In genomic region chr4:185201983-185202962, GRCh38 we compare ENCODE assay signal across 1 cellular context.
TF ChIP-seq lines count a peak whose summit lies in the region.

No MANE protein-coding gene starts in this region.

TF ChIP-seq in HepG2, 621 proteins besides CTCF, POLR2A, EP300 and RAD21 (continued from another document and continues in another):
- TF ChIP-seq TCF12 (IDR thresholded peaks at IDR 0.05) (no peak), TCF12 (CRISPR knock-in tag; IDR thresholded peaks at IDR 0.05) (0 out of 2 replicates have a peak, but pooled peaks have one; percentile 35), MIXL1 (CRISPR knock-in tag; IDR thresholded peaks at IDR 0.05) (peak; percentile 73), YEATS4 (CRISPR knock-in tag; IDR thresholded peaks at IDR 0.05; ENCODE audit: borderline replicate concordance) (peak; percentile 82), TFDP2 (CRISPR knock-in tag; IDR thresholded peaks at IDR 0.05) (0 out of 2 replicates have a peak, but pooled peaks have one; percentile 35), RXRB (CRISPR knock-in tag; IDR thresholded peaks at IDR 0.05; ENCODE audit: borderline replicate concordance) (peak; percentile 89), SP5 (CRISPR knock-in tag; IDR thresholded peaks at IDR 0.05; ENCODE audit: borderline replicate concordance, low read depth) (peak; percentile 90), SNAI1 (CRISPR knock-in tag; IDR thresholded peaks at IDR 0.05; ENCODE audit: borderline replicate concordance) (no peak), DRAP1 (CRISPR knock-in tag; IDR thresholded peaks at IDR 0.05) (peak; percentile 52; the same call in 1 of the 2 replicates), ZNF580 (CRISPR knock-in tag; IDR thresholded peaks at IDR 0.05; ENCODE audit: borderline replicate concordance, low read depth) (peak; percentile 45; the same call in 1 of the 2 replicates), GABPA (IDR thresholded peaks at IDR 0.05; ENCODE audit: low read depth, low read length) (no peak), GABPA (CRISPR knock-in tag; IDR thresholded peaks at IDR 0.05; ENCODE audit: low read depth) (peak; percentile 77), SALL1 (CRISPR knock-in tag; IDR thresholded peaks at IDR 0.05) (peak; percentile 85), MAFF (IDR thresholded peaks at IDR 0.05; ENCODE audit: low read depth, low read length) (no peak), ATF4 (CRISPR knock-in tag; IDR thresholded peaks at IDR 0.05) (peak in 1 of 2 experiments; percentile 85; a peak in 2 of 4 replicates), MED8 (CRISPR knock-in tag; IDR thresholded peaks at IDR 0.05; ENCODE audit: insufficient replicate concordance) (peak; percentile 55), KAT8 (CRISPR knock-in tag; IDR thresholded peaks at IDR 0.05) (peak; percentile 58; the same call in 1 of the 2 replicates), GATA4 (IDR thresholded peaks at IDR 0.05; ENCODE audit: borderline replicate concordance, low read depth) (peak; percentile 94), SMAD3 (CRISPR knock-in tag; IDR thresholded peaks at IDR 0.05) (peak; percentile 42; the same call in 1 of the 2 replicates), ZNF3 (CRISPR knock-in tag; IDR thresholded peaks at IDR 0.05) (peak; percentile 45; the same call in 1 of the 2 replicates), CEBPG (CRISPR knock-in tag; IDR thresholded peaks at IDR 0.05) (peak; percentile 57), NFE2L1 (CRISPR knock-in tag; IDR thresholded peaks at IDR 0.05; ENCODE audit: borderline replicate concordance) (no peak), HMG20B (CRISPR knock-in tag; conservative IDR thresholded peaks at IDR 0.05) (peak; percentile 70), NFIC (IDR thresholded peaks at IDR 0.05; ENCODE audit: low read length) (peak; percentile 66), SAP130 (CRISPR knock-in tag; IDR thresholded peaks at IDR 0.05; ENCODE audit: low read depth) (peak; percentile 94), TMF1 (CRISPR knock-in tag; IDR thresholded peaks at IDR 0.05; ENCODE audit: low read depth) (no peak), ETV6 (CRISPR knock-in tag; conservative IDR thresholded peaks at IDR 0.05) (peak; percentile 99), DMAP1 (CRISPR knock-in tag; IDR thresholded peaks at IDR 0.05) (0 out of 2 replicates have a peak, but pooled peaks have one; percentile 28), CAMTA2 (CRISPR knock-in tag; IDR thresholded peaks at IDR 0.05; ENCODE audit: borderline replicate concordance) (no peak), CHD4 (IDR thresholded peaks at IDR 0.05; ENCODE audit: borderline replicate concordance, low read length) (no peak), FOSL2 (CRISPR knock-in tag; IDR thresholded peaks at IDR 0.05) (peak; percentile 70), ZBTB42 (CRISPR knock-in tag; IDR thresholded peaks at IDR 0.05) (no peak), ZNF235 (CRISPR knock-in tag; IDR thresholded peaks at IDR 0.05; ENCODE audit: borderline replicate concordance) (no peak), NCOA2 (CRISPR knock-in tag; IDR thresholded peaks at IDR 0.05) (peak; percentile 81)
- TF ChIP-seq, protein P1, sequence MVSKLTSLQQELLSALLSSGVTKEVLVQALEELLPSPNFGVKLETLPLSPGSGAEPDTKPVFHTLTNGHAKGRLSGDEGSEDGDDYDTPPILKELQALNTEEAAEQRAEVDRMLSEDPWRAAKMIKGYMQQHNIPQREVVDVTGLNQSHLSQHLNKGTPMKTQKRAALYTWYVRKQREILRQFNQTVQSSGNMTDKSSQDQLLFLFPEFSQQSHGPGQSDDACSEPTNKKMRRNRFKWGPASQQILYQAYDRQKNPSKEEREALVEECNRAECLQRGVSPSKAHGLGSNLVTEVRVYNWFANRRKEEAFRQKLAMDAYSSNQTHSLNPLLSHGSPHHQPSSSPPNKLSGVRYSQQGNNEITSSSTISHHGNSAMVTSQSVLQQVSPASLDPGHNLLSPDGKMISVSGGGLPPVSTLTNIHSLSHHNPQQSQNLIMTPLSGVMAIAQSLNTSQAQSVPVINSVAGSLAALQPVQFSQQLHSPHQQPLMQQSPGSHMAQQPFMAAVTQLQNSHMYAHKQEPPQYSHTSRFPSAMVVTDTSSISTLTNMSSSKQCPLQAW (CRISPR knock-in tag; IDR thresholded peaks at IDR 0.05), result peak; percentile 87
- TF ChIP-seq, protein P2, sequence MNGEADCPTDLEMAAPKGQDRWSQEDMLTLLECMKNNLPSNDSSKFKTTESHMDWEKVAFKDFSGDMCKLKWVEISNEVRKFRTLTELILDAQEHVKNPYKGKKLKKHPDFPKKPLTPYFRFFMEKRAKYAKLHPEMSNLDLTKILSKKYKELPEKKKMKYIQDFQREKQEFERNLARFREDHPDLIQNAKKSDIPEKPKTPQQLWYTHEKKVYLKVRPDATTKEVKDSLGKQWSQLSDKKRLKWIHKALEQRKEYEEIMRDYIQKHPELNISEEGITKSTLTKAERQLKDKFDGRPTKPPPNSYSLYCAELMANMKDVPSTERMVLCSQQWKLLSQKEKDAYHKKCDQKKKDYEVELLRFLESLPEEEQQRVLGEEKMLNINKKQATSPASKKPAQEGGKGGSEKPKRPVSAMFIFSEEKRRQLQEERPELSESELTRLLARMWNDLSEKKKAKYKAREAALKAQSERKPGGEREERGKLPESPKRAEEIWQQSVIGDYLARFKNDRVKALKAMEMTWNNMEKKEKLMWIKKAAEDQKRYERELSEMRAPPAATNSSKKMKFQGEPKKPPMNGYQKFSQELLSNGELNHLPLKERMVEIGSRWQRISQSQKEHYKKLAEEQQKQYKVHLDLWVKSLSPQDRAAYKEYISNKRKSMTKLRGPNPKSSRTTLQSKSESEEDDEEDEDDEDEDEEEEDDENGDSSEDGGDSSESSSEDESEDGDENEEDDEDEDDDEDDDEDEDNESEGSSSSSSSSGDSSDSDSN (CRISPR knock-in tag; IDR thresholded peaks at IDR 0.05), result 0 out of 2 replicates have a peak, but pooled peaks have one; percentile 6
- TF ChIP-seq, protein P3, sequence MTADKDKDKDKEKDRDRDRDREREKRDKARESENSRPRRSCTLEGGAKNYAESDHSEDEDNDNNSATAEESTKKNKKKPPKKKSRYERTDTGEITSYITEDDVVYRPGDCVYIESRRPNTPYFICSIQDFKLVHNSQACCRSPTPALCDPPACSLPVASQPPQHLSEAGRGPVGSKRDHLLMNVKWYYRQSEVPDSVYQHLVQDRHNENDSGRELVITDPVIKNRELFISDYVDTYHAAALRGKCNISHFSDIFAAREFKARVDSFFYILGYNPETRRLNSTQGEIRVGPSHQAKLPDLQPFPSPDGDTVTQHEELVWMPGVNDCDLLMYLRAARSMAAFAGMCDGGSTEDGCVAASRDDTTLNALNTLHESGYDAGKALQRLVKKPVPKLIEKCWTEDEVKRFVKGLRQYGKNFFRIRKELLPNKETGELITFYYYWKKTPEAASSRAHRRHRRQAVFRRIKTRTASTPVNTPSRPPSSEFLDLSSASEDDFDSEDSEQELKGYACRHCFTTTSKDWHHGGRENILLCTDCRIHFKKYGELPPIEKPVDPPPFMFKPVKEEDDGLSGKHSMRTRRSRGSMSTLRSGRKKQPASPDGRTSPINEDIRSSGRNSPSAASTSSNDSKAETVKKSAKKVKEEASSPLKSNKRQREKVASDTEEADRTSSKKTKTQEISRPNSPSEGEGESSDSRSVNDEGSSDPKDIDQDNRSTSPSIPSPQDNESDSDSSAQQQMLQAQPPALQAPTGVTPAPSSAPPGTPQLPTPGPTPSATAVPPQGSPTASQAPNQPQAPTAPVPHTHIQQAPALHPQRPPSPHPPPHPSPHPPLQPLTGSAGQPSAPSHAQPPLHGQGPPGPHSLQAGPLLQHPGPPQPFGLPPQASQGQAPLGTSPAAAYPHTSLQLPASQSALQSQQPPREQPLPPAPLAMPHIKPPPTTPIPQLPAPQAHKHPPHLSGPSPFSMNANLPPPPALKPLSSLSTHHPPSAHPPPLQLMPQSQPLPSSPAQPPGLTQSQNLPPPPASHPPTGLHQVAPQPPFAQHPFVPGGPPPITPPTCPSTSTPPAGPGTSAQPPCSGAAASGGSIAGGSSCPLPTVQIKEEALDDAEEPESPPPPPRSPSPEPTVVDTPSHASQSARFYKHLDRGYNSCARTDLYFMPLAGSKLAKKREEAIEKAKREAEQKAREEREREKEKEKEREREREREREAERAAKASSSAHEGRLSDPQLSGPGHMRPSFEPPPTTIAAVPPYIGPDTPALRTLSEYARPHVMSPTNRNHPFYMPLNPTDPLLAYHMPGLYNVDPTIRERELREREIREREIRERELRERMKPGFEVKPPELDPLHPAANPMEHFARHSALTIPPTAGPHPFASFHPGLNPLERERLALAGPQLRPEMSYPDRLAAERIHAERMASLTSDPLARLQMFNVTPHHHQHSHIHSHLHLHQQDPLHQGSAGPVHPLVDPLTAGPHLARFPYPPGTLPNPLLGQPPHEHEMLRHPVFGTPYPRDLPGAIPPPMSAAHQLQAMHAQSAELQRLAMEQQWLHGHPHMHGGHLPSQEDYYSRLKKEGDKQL (CRISPR knock-in tag; IDR thresholded peaks at IDR 0.05; ENCODE audit: low read depth), result peak; percentile 76; the same call in 1 of the 2 replicates
- TF ChIP-seq, protein P4, sequence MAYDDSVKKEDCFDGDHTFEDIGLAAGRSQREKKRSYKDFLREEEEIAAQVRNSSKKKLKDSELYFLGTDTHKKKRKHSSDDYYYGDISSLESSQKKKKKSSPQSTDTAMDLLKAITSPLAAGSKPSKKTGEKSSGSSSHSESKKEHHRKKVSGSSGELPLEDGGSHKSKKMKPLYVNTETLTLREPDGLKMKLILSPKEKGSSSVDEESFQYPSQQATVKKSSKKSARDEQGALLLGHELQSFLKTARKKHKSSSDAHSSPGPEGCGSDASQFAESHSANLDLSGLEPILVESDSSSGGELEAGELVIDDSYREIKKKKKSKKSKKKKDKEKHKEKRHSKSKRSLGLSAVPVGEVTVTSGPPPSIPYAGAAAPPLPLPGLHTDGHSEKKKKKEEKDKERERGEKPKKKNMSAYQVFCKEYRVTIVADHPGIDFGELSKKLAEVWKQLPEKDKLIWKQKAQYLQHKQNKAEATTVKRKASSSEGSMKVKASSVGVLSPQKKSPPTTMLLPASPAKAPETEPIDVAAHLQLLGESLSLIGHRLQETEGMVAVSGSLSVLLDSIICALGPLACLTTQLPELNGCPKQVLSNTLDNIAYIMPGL (CRISPR knock-in tag; IDR thresholded peaks at IDR 0.05; ENCODE audit: borderline replicate concordance in 1 of 2, low read depth in 1 of 2), result peak in 1 of 2 experiments; percentile 15; a peak in 1 of 4 replicates
- TF ChIP-seq, protein P5, sequence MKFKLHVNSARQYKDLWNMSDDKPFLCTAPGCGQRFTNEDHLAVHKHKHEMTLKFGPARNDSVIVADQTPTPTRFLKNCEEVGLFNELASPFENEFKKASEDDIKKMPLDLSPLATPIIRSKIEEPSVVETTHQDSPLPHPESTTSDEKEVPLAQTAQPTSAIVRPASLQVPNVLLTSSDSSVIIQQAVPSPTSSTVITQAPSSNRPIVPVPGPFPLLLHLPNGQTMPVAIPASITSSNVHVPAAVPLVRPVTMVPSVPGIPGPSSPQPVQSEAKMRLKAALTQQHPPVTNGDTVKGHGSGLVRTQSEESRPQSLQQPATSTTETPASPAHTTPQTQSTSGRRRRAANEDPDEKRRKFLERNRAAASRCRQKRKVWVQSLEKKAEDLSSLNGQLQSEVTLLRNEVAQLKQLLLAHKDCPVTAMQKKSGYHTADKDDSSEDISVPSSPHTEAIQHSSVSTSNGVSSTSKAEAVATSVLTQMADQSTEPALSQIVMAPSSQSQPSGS (CRISPR knock-in tag; IDR thresholded peaks at IDR 0.05), result peak; percentile 63; the same call in 1 of the 2 replicates
- TF ChIP-seq, protein P6, sequence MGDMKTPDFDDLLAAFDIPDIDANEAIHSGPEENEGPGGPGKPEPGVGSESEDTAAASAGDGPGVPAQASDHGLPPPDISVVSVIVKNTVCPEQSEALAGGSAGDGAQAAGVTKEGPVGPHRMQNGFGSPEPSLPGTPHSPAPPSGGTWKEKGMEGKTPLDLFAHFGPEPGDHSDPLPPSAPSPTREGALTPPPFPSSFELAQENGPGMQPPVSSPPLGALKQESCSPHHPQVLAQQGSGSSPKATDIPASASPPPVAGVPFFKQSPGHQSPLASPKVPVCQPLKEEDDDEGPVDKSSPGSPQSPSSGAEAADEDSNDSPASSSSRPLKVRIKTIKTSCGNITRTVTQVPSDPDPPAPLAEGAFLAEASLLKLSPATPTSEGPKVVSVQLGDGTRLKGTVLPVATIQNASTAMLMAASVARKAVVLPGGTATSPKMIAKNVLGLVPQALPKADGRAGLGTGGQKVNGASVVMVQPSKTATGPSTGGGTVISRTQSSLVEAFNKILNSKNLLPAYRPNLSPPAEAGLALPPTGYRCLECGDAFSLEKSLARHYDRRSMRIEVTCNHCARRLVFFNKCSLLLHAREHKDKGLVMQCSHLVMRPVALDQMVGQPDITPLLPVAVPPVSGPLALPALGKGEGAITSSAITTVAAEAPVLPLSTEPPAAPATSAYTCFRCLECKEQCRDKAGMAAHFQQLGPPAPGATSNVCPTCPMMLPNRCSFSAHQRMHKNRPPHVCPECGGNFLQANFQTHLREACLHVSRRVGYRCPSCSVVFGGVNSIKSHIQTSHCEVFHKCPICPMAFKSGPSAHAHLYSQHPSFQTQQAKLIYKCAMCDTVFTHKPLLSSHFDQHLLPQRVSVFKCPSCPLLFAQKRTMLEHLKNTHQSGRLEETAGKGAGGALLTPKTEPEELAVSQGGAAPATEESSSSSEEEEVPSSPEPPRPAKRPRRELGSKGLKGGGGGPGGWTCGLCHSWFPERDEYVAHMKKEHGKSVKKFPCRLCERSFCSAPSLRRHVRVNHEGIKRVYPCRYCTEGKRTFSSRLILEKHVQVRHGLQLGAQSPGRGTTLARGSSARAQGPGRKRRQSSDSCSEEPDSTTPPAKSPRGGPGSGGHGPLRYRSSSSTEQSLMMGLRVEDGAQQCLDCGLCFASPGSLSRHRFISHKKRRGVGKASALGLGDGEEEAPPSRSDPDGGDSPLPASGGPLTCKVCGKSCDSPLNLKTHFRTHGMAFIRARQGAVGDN (CRISPR knock-in tag; IDR thresholded peaks at IDR 0.05), result peak; percentile 76
